Comparison of ENCODE assay signal across 14 cellular contexts in genomic region chr1:151680391-151680790, GRCh38. TPM values are rescaled to one million over a fixed set of nuclear protein-coding genes. Genes with fewer than 3 reads are reported as not detected.
DNase-seq lines count a peak whose midpoint lies in the region; ATAC-seq and TF ChIP-seq lines count a peak whose summit lies in the region.
"Had no signal": no experiment of that assay in that cellular context is flagged by ENCODE, and none has a peak within 500 bp of the region (broad histone marks: within the 10 kb centered on the region; RNA-seq: fewer than 3 reads in every experiment).

No MANE protein-coding gene starts in this region.

- peak overlapping the region; percentile 96 for H2BK20ac ChIP-seq in IMR-90 (ENCODE audit: low read depth, low read length)

- H3K4me1 ChIP-seq in A673 (ENCODE audit: insufficient read depth, low read length, poor library complexity, severe bottlenecking) (peaks cover 8% of the 10 kb centered on the region), IMR-90 (ENCODE audit: control insufficient read depth, insufficient read depth, low read length) (peaks cover 6% of the 10 kb centered on the region; the same call in 1 of the 2 replicates), breast epithelium (no peaks in the 10 kb centered on the region)

- peak overlapping the region; percentile 75 for H2AK9ac ChIP-seq in IMR-90 (replicated peaks; ENCODE audit: low read depth, low read length, poor library complexity)

- TF ChIP-seq POLR2A in IMR-90 (IDR thresholded peaks at IDR 0.05; ENCODE audit: low read depth, low read length) (no peak), breast epithelium (IDR thresholded peaks at IDR 0.05) (no peak)

- H3K4ac ChIP-seq in IMR-90 (ENCODE audit: low read depth, low read length), result peak overlapping the region; percentile 94

- peak overlapping the region; percentile 64 for H2BK15ac ChIP-seq in IMR-90 (ENCODE audit: low read depth, low read length)

- H3K9me1 ChIP-seq in IMR-90 (ENCODE audit: insufficient read depth, low read length), result peaks cover 4% of the 10 kb centered on the region

- peak overlapping the region; percentile 94 for H3K56ac ChIP-seq in IMR-90 (ENCODE audit: extremely low read depth, insufficient read depth, low read length)

- peak overlapping the region; percentile 62; the same call in 1 of the 2 replicates for H4K5ac ChIP-seq in IMR-90 (ENCODE audit: low read depth, low read length)

- CTCF ChIA-PET in A673 (lab: Charles Lee), result interaction anchor here (0.7 kb wide), 1 partner anchor 193 kb away, joined by 5 read pairs; no protein-coding TSS in a partner anchor
- CTCF ChIA-PET in IMR-90 (lab: Yijun Ruan, JAX), result interaction anchor here (1.2 kb wide), 1 partner anchor 14 kb away, joined by 3 read pairs; no protein-coding TSS in a partner anchor

- H3K18ac ChIP-seq in IMR-90 (ENCODE audit: low read depth, low read length), result peak overlapping the region; percentile 62; the same call in 1 of the 2 replicates

- H2AK5ac ChIP-seq in IMR-90 (ENCODE audit: low read depth, low read length), result peak overlapping the region; percentile 92

- H2AFZ ChIP-seq in IMR-90 (replicated peaks; ENCODE audit: low read length, poor library complexity), result no peak overlapping the region

- H3K4me3 ChIP-seq in A673 (ENCODE audit: low read depth, low read length, poor library complexity, severe bottlenecking), result no peak overlapping the region
- no peak overlapping the region for H3K4me3 ChIP-seq in IMR-90 (ENCODE audit: insufficient read depth, low read depth, low read length)
- H3K4me3 ChIP-seq in breast epithelium, result no peak overlapping the region
- H3K4me3 ChIP-seq in kidney epithelial cell (ENCODE audit: low read depth, low read length), result no peak overlapping the region
- H3K4me3 ChIP-seq: SK-N-MC had no signal

- H4K20me1 ChIP-seq in IMR-90 (ENCODE audit: insufficient read depth, low read length), result no peaks in the 10 kb centered on the region

- POLR2A ChIA-PET in A673 (lab: Charles Lee; ENCODE audit: low non-redundant PET) (no interaction called here), IMR-90 (lab: Charles Lee; ENCODE audit: unreplicated experiment) (no interaction called here)

- WGBS in IMR-90 (ENCODE audit: extremely low coverage in 2 of 2, insufficient read length in 1 of 2), 2 experiments, result no CpG with 5 or more reads among the region's 4 CpGs

- H3K4me2 ChIP-seq in IMR-90 (ENCODE audit: low read depth, low read length), result peak overlapping the region; percentile 70; the same call in 1 of the 2 replicates

- dilution Hi-C loops in IMR-90 (cut with HindIII; ENCODE audit: low sequenced_read_pairs, unreplicated experiment), result no loop called here

- TF ChIP-seq CTCF in A673 (conservative IDR thresholded peaks at IDR 0.05; ENCODE audit: low read depth, low read length) (no peak), IMR-90 (conservative IDR thresholded peaks at IDR 0.05; ENCODE audit: low read depth, low read length) (no peak), breast epithelium (IDR thresholded peaks at IDR 0.05) (no peak), kidney epithelial cell (IDR thresholded peaks at IDR 0.05; ENCODE audit: insufficient read depth, low read length, poor library complexity, severe bottlenecking) (no peak)

- peak overlapping the region; percentile 4; the same call in 1 of the 2 replicates for H3K9ac ChIP-seq in IMR-90 (ENCODE audit: low read depth, low read length)

- peaks cover 9% of the 10 kb centered on the region for H3K36me3 ChIP-seq in A673 (ENCODE audit: insufficient read depth, low read length, poor library complexity, severe bottlenecking)
- peaks cover 3% of the 10 kb centered on the region for H3K36me3 ChIP-seq in IMR-90 (ENCODE audit: control insufficient read depth, insufficient read depth, low read length)
- no peaks in the 10 kb centered on the region for H3K36me3 ChIP-seq in breast epithelium
- no peaks in the 10 kb centered on the region for H3K36me3 ChIP-seq in kidney epithelial cell (ENCODE audit: control insufficient read depth, insufficient read depth, low read length)

- no peak for TF ChIP-seq RAD21 in IMR-90 (IDR thresholded peaks at IDR 0.05; ENCODE audit: low read length)

- H3K23ac ChIP-seq in IMR-90 (ENCODE audit: low read depth, low read length), result peak overlapping the region; percentile 91

- H3K27me3 ChIP-seq in A673 (replicated peaks; ENCODE audit: insufficient read depth, low read depth, low read length, poor library complexity), result no peaks in the 10 kb centered on the region
- H3K27me3 ChIP-seq in IMR-90 (ENCODE audit: control insufficient read depth, insufficient read depth, low read length), result no peaks in the 10 kb centered on the region
- H3K27me3 ChIP-seq in breast epithelium, result no peaks in the 10 kb centered on the region
- H3K27me3 ChIP-seq in kidney epithelial cell (ENCODE audit: control insufficient read depth, insufficient read depth, low read length), result no peaks in the 10 kb centered on the region

- BruUV-seq in A673 (replicated peaks; lab: Mats Ljungman, UMichigan) (no TSS peak), IMR-90 (replicated peaks; lab: Mats Ljungman, UMichigan) (no TSS peak)

- H3K27ac ChIP-seq in A673 (ENCODE audit: low read depth, low read length, poor library complexity, severe bottlenecking) (peak overlapping the region; percentile 1), IMR-90 (ENCODE audit: insufficient read depth, low read length) (peak overlapping the region; percentile 74), breast epithelium (peak overlapping the region; percentile 59 to 71)
- H3K27ac ChIP-seq: SK-N-MC had no signal

- peak overlapping the region; percentile 96 for H3K14ac ChIP-seq in IMR-90 (replicated peaks; ENCODE audit: low read depth, low read length)

- H2BK5ac ChIP-seq in IMR-90 (ENCODE audit: low read depth, low read length, poor library complexity, severe bottlenecking), result peak overlapping the region; percentile 99

- H4K91ac ChIP-seq in IMR-90 (ENCODE audit: insufficient read depth, low read depth, low read length), result peak overlapping the region; percentile 86

- ATAC-seq in IMR-90 (ENCODE audit: low read depth), result peak; percentile 60

- in situ Hi-C loops in IMR-90 (cut with MboI; ENCODE audit: low sequenced_read_pairs), result no loop called here

- peak overlapping the region; percentile 97 for H2BK120ac ChIP-seq in IMR-90 (ENCODE audit: low read depth, low read length)

- H3K9me3 ChIP-seq in A673 (ENCODE audit: low read depth, low read length, poor library complexity, severe bottlenecking) (no peaks in the 10 kb centered on the region), IMR-90 (ENCODE audit: control insufficient read depth, insufficient read depth, low read length) (no peaks in the 10 kb centered on the region), breast epithelium (no peaks in the 10 kb centered on the region)

- intact Hi-C loops in A673 (cut with micrococcal nuclease; ENCODE audit: unreplicated experiment) (no loop called here), IMR-90 (cut with micrococcal nuclease) (no loop called here), breast epithelium (cut with DNase I; ENCODE audit: low total_unique reads) (no loop called here)

- no peak for DNase-seq in A673 (ENCODE audit: low spot score)
- peak; percentile 24 for DNase-seq in IMR-90
- no peak for DNase-seq in breast epithelium (ENCODE audit: low spot score in 2 of 2)
- DNase-seq in kidney epithelial cell (ENCODE audit: low read depth), result peak; percentile 7
- no peak for DNase-seq in D341Med (ENCODE audit: low spot score)
- no peak for DNase-seq in GM19238 (ENCODE audit: insufficient read length, low spot score)
- no peak for DNase-seq in NCI-H1694 treated with DMSO at 0.1 percent for 48 hours (lab: John Stamatoyannopoulos, UW)
- no peak for DNase-seq in NCI-H446 treated with DMSO at 0.1 percent for 48 hours (lab: John Stamatoyannopoulos, UW)
- DNase-seq: activated B cell treated with CpG ODN at 0.5 μM for 24 hours; activated CD8-positive, alpha-beta memory T cell treated with anti-CD3 and anti-CD28 coated beads, Interleukin-2, amount 50 U/mL, for 48 hours; head of caudate nucleus; stimulated activated CD8-positive, alpha-beta memory T cell treated with anti-CD3 and anti-CD28 coated beads, Interleukin-4, amount 100 ng/mL, for 48 hours had no signal

- H3K79me1 ChIP-seq in IMR-90 (ENCODE audit: low read depth in 1 of 2, low read length in 2 of 2), result peaks cover 0 to 7% of the 10 kb centered on the region in 2 experiments; a peak in 2 of 4 replicates

- peak overlapping the region; percentile 1 to 87 for H4K8ac ChIP-seq in IMR-90 (ENCODE audit: low read depth in 2 of 2, low read length in 2 of 2)

TF ChIP-seq in IMR-90, 13 proteins besides CTCF, POLR2A, EP300 and RAD21:
- TF ChIP-seq MAFK (IDR thresholded peaks at IDR 0.05; ENCODE audit: low read depth, low read length) (no peak), MAZ (IDR thresholded peaks at IDR 0.05; ENCODE audit: borderline replicate concordance, low read depth, low read length) (no peak), MXI1 (IDR thresholded peaks at IDR 0.05; ENCODE audit: borderline replicate concordance, low read depth, low read length) (no peak), SMC3 (IDR thresholded peaks at IDR 0.05; ENCODE audit: low read depth, low read length) (no peak), FOS (IDR thresholded peaks at IDR 0.05; ENCODE audit: low read depth, low read length) (no peak), CEBPB (IDR thresholded peaks at IDR 0.05; ENCODE audit: low read depth, low read length) (no peak), RFX5 (IDR thresholded peaks at IDR 0.05; ENCODE audit: low read depth, low read length) (no peak)

RNA-seq across cellular contexts. Expression of gene CELF3, which starts 36.2 kb away (rescaled TPM):
- 0.15 TPM in 1 of 2 replicates, not detected in the other for total RNA-seq in A673 (2021)
- total RNA-seq in IMR-90 (2012; rRNA removed), result not detected in 2 replicates
- not detected in 2 replicates for polyA plus RNA-seq in IMR-90 (2012; rRNA removed)
- not detected in 2 replicates for polyA plus RNA-seq in IMR-90 (2012; cell fraction: cytosol; rRNA removed)
- polyA plus RNA-seq in IMR-90 (2012; cell fraction: nucleus; rRNA removed; ENCODE audit: low replicate concordance), result not detected in 2 replicates
- total RNA-seq in breast epithelium, result not detected
- total RNA-seq in kidney epithelial cell, result not detected in 2 replicates
- total RNA-seq: activated B cell treated with CpG ODN at 0.5 μM for 24 hours had no signal
- polyA plus RNA-seq: liver had no signal

RNA-seq across cellular contexts. Expression of gene RIIAD1, which starts 40.9 kb away (rescaled TPM):
- total RNA-seq in A673 (2021), result not detected in 2 replicates
- not detected in 2 replicates for total RNA-seq in IMR-90 (2012; rRNA removed)
- not detected in 2 replicates for polyA plus RNA-seq in IMR-90 (2012; rRNA removed)
- not detected in 2 replicates for polyA plus RNA-seq in IMR-90 (2012; cell fraction: cytosol; rRNA removed)
- not detected in 2 replicates for polyA plus RNA-seq in IMR-90 (2012; cell fraction: nucleus; rRNA removed; ENCODE audit: low replicate concordance)
- not detected for total RNA-seq in breast epithelium
- total RNA-seq in kidney epithelial cell, result not detected in 2 replicates
- total RNA-seq: activated B cell treated with CpG ODN at 0.5 μM for 24 hours, liver had no signal
- polyA plus RNA-seq: liver had no signal

Comparison
In these comparisons a context has a peak if more than half of its experiments do, and no peak if none do; other contexts are left out.
1. DNase-seq: peak in IMR-90 (single experiment) and kidney epithelial cell (single experiment); none in A673 (single experiment), breast epithelium (0 of 2), D341Med (single experiment), GM19238 (single experiment), NCI-H1694 treated with DMSO at 0.1 percent for 48 hours (single experiment) and NCI-H446 treated with DMSO at 0.1 percent for 48 hours (single experiment).
2. H3K27ac ChIP-seq: peak in every context shown above with its lines; median percentile 74 in IMR-90; 65 in breast epithelium; 1 in A673.